ENCODE assay signal across 1 cellular context in genomic region chr16:88684569-88685155, GRCh38.
TF ChIP-seq lines count a peak whose summit lies in the region.

No MANE protein-coding gene starts in this region.

TF ChIP-seq in HepG2, 621 proteins besides CTCF, POLR2A, EP300 and RAD21:
- no peak for TF ChIP-seq ZNF883 (CRISPR knock-in tag; IDR thresholded peaks at IDR 0.05; ENCODE audit: not compliant biosample characterization)
- TF ChIP-seq POGK (CRISPR knock-in tag; conservative IDR thresholded peaks at IDR 0.05), result 0 out of 2 replicates have a peak, but pooled peaks have one; percentile 28
